Comparison of ENCODE assay signal across 19 cellular contexts in the genomic region with DNA sequence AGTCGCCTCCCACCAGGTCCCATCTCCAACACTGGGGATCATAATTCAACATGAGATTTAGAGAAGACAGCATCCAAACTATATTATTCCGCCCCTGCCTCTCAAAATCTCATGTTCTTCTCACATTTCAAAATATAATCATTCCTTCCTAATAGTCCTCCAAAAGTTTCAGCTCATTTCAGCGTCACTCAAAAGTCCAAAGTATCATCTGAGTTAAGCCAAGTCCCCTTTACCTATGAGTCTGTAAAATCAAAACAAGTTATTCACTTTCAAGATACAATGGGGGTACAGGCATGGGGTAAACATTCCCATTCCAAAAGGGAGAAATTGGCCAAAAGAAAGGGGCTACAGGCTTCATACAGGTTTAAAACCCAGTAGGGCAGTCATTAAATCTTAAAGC. TPM values are rescaled to one million over a fixed set of nuclear protein-coding genes. Genes with fewer than 3 reads are reported as not detected.
DNase-seq lines count a peak whose midpoint lies in the region; ATAC-seq lines count a peak whose summit lies in the region.
"Had no signal": no experiment of that assay in that cellular context is flagged by ENCODE, and none has a peak within 500 bp of the region (broad histone marks: within the 10 kb centered on the region; RNA-seq: fewer than 3 reads in every experiment).

No MANE protein-coding gene starts in this region.

- H3K4me3 Mint-ChIP-seq in activated CD4-positive, alpha-beta memory T cell treated with anti-CD3 and anti-CD28 coated beads for 36 hours: no peak overlapping the region
- H3K4me3 Mint-ChIP-seq in activated CD4-positive, alpha-beta memory T cell treated with anti-CD3 and anti-CD28 coated beads, Interleukin-2, amount 10 ng/mL, durations not matched to agents 7 days and 5 days: no peak overlapping the region
- H3K4me3 Mint-ChIP-seq in CD4-positive, CD25-positive, alpha-beta regulatory T cell: no peak overlapping the region
- H3K4me3 Mint-ChIP-seq in activated naive CD8-positive, alpha-beta T cell: no peak overlapping the region
- peak overlapping the region in 2 of 10 donors; percentile 20 to 23 for H3K4me3 Mint-ChIP-seq in naive thymus-derived CD4-positive, alpha-beta T cell

- peaks cover 18% of the 10 kb centered on the region for H3K36me3 ChIP-seq in CD4-positive, CD25-positive, alpha-beta regulatory T cell (ENCODE audit: control insufficient read depth, insufficient read depth, low read length)
- H3K36me3 ChIP-seq in naive thymus-derived CD4-positive, alpha-beta T cell (ENCODE audit: control insufficient read depth in 2 of 3, insufficient read depth in 3 of 3, low read length in 3 of 3): no peaks in the 10 kb centered on the region

- peaks cover 74% of the 10 kb centered on the region for H3K4me1 ChIP-seq in CD4-positive, CD25-positive, alpha-beta regulatory T cell (ENCODE audit: control insufficient read depth, insufficient read depth, low read length, poor library complexity, severe bottlenecking)
- peaks cover 14 to 30% of the 10 kb centered on the region in 2 donors for H3K4me1 ChIP-seq in naive thymus-derived CD4-positive, alpha-beta T cell (ENCODE audit: control insufficient read depth in 2 of 2, insufficient read depth in 2 of 2, low read length in 2 of 2)

- no peak overlapping the region for H3K27ac ChIP-seq in CD4-positive, CD25-positive, alpha-beta regulatory T cell (ENCODE audit: insufficient read depth, low read length, poor library complexity, severe bottlenecking)
- H3K27ac ChIP-seq in naive thymus-derived CD4-positive, alpha-beta T cell (ENCODE audit: low read depth, low read length): no peak overlapping the region
- H3K27ac ChIP-seq: BLaER1 treated with 17β-estradiol and CSF1 and Interleukin-3, amounts not matched to agents 10 nM and 100 nM; RWPE1 had no signal

- no peaks in the 10 kb centered on the region for H3K27me3 Mint-ChIP-seq in activated CD4-positive, alpha-beta memory T cell treated with anti-CD3 and anti-CD28 coated beads for 36 hours
- no peaks in the 10 kb centered on the region for H3K27me3 Mint-ChIP-seq in activated CD4-positive, alpha-beta memory T cell treated with anti-CD3 and anti-CD28 coated beads, Interleukin-2, amount 10 ng/mL, durations not matched to agents 7 days and 5 days
- no peaks in the 10 kb centered on the region for H3K27me3 Mint-ChIP-seq in CD4-positive, CD25-positive, alpha-beta regulatory T cell
- H3K27me3 Mint-ChIP-seq in activated naive CD8-positive, alpha-beta T cell: no peaks in the 10 kb centered on the region
- H3K27me3 Mint-ChIP-seq in naive thymus-derived CD4-positive, alpha-beta T cell: no peaks in the 10 kb centered on the region

- no peak for ATAC-seq in CD4-positive, CD25-positive, alpha-beta regulatory T cell (ENCODE audit: low read depth in 2 of 2)
- no peak for ATAC-seq in naive thymus-derived CD4-positive, alpha-beta T cell
- ATAC-seq in GM18868 (IDR thresholded peaks at IDR 0.05; ENCODE audit: unreplicated experiment) (no peak), GM19395 (IDR thresholded peaks at IDR 0.05; ENCODE audit: unreplicated experiment) (no peak)
- ATAC-seq: PC-3 had no signal

- peaks cover 35% of the 10 kb centered on the region for H3K36me3 Mint-ChIP-seq in activated CD4-positive, alpha-beta memory T cell treated with anti-CD3 and anti-CD28 coated beads for 36 hours
- peaks cover 72% of the 10 kb centered on the region for H3K36me3 Mint-ChIP-seq in activated CD4-positive, alpha-beta memory T cell treated with anti-CD3 and anti-CD28 coated beads, Interleukin-2, amount 10 ng/mL, durations not matched to agents 7 days and 5 days (ENCODE audit: low read depth)
- peaks cover 31% of the 10 kb centered on the region for H3K36me3 Mint-ChIP-seq in CD4-positive, CD25-positive, alpha-beta regulatory T cell
- H3K36me3 Mint-ChIP-seq in activated naive CD8-positive, alpha-beta T cell: peaks cover 17% of the 10 kb centered on the region
- peaks cover 11 to 45% (median 30%) of the 10 kb centered on the region in 5 donors for H3K36me3 Mint-ChIP-seq in naive thymus-derived CD4-positive, alpha-beta T cell

- H3K27ac Mint-ChIP-seq in activated CD4-positive, alpha-beta memory T cell treated with anti-CD3 and anti-CD28 coated beads for 36 hours: peak overlapping the region; percentile 4
- H3K27ac Mint-ChIP-seq in activated CD4-positive, alpha-beta memory T cell treated with anti-CD3 and anti-CD28 coated beads, Interleukin-2, amount 10 ng/mL, durations not matched to agents 7 days and 5 days: no peak overlapping the region
- H3K27ac Mint-ChIP-seq in CD4-positive, CD25-positive, alpha-beta regulatory T cell: peak overlapping the region; percentile 62 to 97 (median 72)
- peak overlapping the region; percentile 88 for H3K27ac Mint-ChIP-seq in activated naive CD8-positive, alpha-beta T cell
- H3K27ac Mint-ChIP-seq in naive thymus-derived CD4-positive, alpha-beta T cell: peak overlapping the region in 6 of 9 donors; percentile 49 to 81 (median 76)

- no peaks in the 10 kb centered on the region for H3K9me3 ChIP-seq in CD4-positive, CD25-positive, alpha-beta regulatory T cell (ENCODE audit: control insufficient read depth in 2 of 2, low read length in 2 of 2)
- peaks cover 0 to 5% (median 5%) of the 10 kb centered on the region in 3 experiments for H3K9me3 ChIP-seq in naive thymus-derived CD4-positive, alpha-beta T cell (ENCODE audit: control insufficient read depth in 2 of 3, low read length in 3 of 3)
- H3K9me3 ChIP-seq: Caco-2 had no signal

- H3K9me3 Mint-ChIP-seq in activated CD4-positive, alpha-beta memory T cell treated with anti-CD3 and anti-CD28 coated beads for 36 hours: peaks cover 7% of the 10 kb centered on the region
- peaks cover 2% of the 10 kb centered on the region for H3K9me3 Mint-ChIP-seq in activated CD4-positive, alpha-beta memory T cell treated with anti-CD3 and anti-CD28 coated beads, Interleukin-2, amount 10 ng/mL, durations not matched to agents 7 days and 5 days
- H3K9me3 Mint-ChIP-seq in CD4-positive, CD25-positive, alpha-beta regulatory T cell: peaks cover 0 to 10% (median 2%) of the 10 kb centered on the region in 7 donors
- H3K9me3 Mint-ChIP-seq in activated naive CD8-positive, alpha-beta T cell (ENCODE audit: low read depth): peaks cover 9% of the 10 kb centered on the region
- H3K9me3 Mint-ChIP-seq in naive thymus-derived CD4-positive, alpha-beta T cell: peaks cover 0 to 19% (median 6%) of the 10 kb centered on the region in 11 donors

- no peak overlapping the region for H3K4me3 ChIP-seq in CD4-positive, CD25-positive, alpha-beta regulatory T cell (ENCODE audit: low read depth, low read length)
- H3K4me3 ChIP-seq in naive thymus-derived CD4-positive, alpha-beta T cell (ENCODE audit: low read length): no peak overlapping the region
- H3K4me3 ChIP-seq: BLaER1 treated with 17β-estradiol and CSF1 and Interleukin-3, amounts not matched to agents 10 nM and 100 nM had no signal

- intact Hi-C loops in activated CD4-positive, alpha-beta memory T cell treated with anti-CD3 and anti-CD28 coated beads for 36 hours (cut with micrococcal nuclease): no loop called here
- intact Hi-C loops in naive thymus-derived CD4-positive, alpha-beta T cell (cut with micrococcal nuclease): no loop called here

- peaks cover 87% of the 10 kb centered on the region for H3K4me1 Mint-ChIP-seq in activated CD4-positive, alpha-beta memory T cell treated with anti-CD3 and anti-CD28 coated beads for 36 hours (ENCODE audit: low read depth)
- H3K4me1 Mint-ChIP-seq in activated CD4-positive, alpha-beta memory T cell treated with anti-CD3 and anti-CD28 coated beads, Interleukin-2, amount 10 ng/mL, durations not matched to agents 7 days and 5 days: peaks cover 85% of the 10 kb centered on the region
- peaks cover 59 to 96% (median 74%) of the 10 kb centered on the region in 4 donors for H3K4me1 Mint-ChIP-seq in CD4-positive, CD25-positive, alpha-beta regulatory T cell
- H3K4me1 Mint-ChIP-seq in activated naive CD8-positive, alpha-beta T cell (ENCODE audit: low read depth): peaks cover 85% of the 10 kb centered on the region
- peaks cover 38 to 88% (median 60%) of the 10 kb centered on the region in 7 donors for H3K4me1 Mint-ChIP-seq in naive thymus-derived CD4-positive, alpha-beta T cell

- CTCF ChIA-PET in activated CD4-positive, alpha-beta memory T cell treated with anti-CD3 and anti-CD28 coated beads for 36 hours (lab: Charles Lee): interaction anchor here (1.6 to 2.8 kb wide), 2 partner anchors 10 to 71 kb away, joined by 5 to 10 read pairs; no protein-coding TSS in a partner anchor
- CTCF ChIA-PET in activated CD4-positive, alpha-beta memory T cell treated with anti-CD3 and anti-CD28 coated beads, Interleukin-2, amount 10 ng/mL, durations not matched to agents 7 days and 5 days (lab: Charles Lee): interaction anchor here (1.0 to 1.2 kb wide), 2 partner anchors 10 to 71 kb away, joined by 4 to 7 read pairs; no protein-coding TSS in a partner anchor
- CTCF ChIA-PET in naive thymus-derived CD4-positive, alpha-beta T cell (lab: Charles Lee): interaction anchor here (1.1 kb wide), 1 partner anchor 36 kb away, joined by 4 read pairs; no protein-coding TSS in a partner anchor

- POLR2A ChIA-PET in activated CD4-positive, alpha-beta memory T cell treated with anti-CD3 and anti-CD28 coated beads for 36 hours (lab: Charles Lee): no interaction called here
- POLR2A ChIA-PET in activated CD4-positive, alpha-beta memory T cell treated with anti-CD3 and anti-CD28 coated beads, Interleukin-2, amount 10 ng/mL, durations not matched to agents 7 days and 5 days (lab: Charles Lee): interaction anchor here (1.2 to 1.8 kb wide), 2 partner anchors 16 to 44 kb away, joined by 3 to 4 read pairs; partner anchors contain the start of gene TAB2
- POLR2A ChIA-PET in naive thymus-derived CD4-positive, alpha-beta T cell (lab: Charles Lee): no interaction called here

- H3K27me3 ChIP-seq in CD4-positive, CD25-positive, alpha-beta regulatory T cell (ENCODE audit: control insufficient read depth, insufficient read depth, low read length): no peaks in the 10 kb centered on the region
- H3K27me3 ChIP-seq in naive thymus-derived CD4-positive, alpha-beta T cell (ENCODE audit: control insufficient read depth in 2 of 2, insufficient read depth in 2 of 2, low read length in 2 of 2): no peaks in the 10 kb centered on the region
- H3K27me3 ChIP-seq: BLaER1 treated with 17β-estradiol and CSF1 and Interleukin-3, amounts not matched to agents 10 nM and 100 nM had no signal

- no peak for DNase-seq in activated CD4-positive, alpha-beta memory T cell treated with anti-CD3 and anti-CD28 coated beads for 36 hours
- DNase-seq in activated CD4-positive, alpha-beta memory T cell treated with anti-CD3 and anti-CD28 coated beads, Interleukin-2, amount 10 ng/mL, durations not matched to agents 7 days and 5 days: no peak
- no peak for DNase-seq in CD4-positive, CD25-positive, alpha-beta regulatory T cell
- DNase-seq in naive thymus-derived CD4-positive, alpha-beta T cell: no peak
- no peak for DNase-seq in NOMO-1 treated with DMSO at 0.1 percent for 48 hours (lab: John Stamatoyannopoulos, UW; ENCODE audit: unreplicated experiment)
- DNase-seq: Caco-2, DMS153, KG1, NCI-H1417 treated with DMSO at 0.1 percent for 48 hours, NCI-H2029, NCI-H2171 treated with DMSO at 0.1 percent for 48 hours, NCI-H510A, NCI-H774, PC-3 had no signal

RNA-seq across cellular contexts. Expression of gene SUMO4, which starts 39.5 kb away (rescaled TPM):
- 1 to 10 TPM; 4.8 to 5.8 TPM for total RNA-seq in activated CD4-positive, alpha-beta memory T cell treated with anti-CD3 and anti-CD28 coated beads for 36 hours
- 1 to 10 TPM; 8.1 to 8.5 TPM for total RNA-seq in activated CD4-positive, alpha-beta memory T cell treated with anti-CD3 and anti-CD28 coated beads, Interleukin-2, amount 10 ng/mL, durations not matched to agents 7 days and 5 days
- 9.0 TPM for total RNA-seq in CD4-positive, CD25-positive, alpha-beta regulatory T cell
- polyA plus RNA-seq in CD4-positive, CD25-positive, alpha-beta regulatory T cell: 1 to 10 TPM in 2 of 4 donors, under 1 TPM in 2; 0.38 to 1.6 (median 0.93) TPM
- 10 to 100 TPM in 2 of 5 experiments, 1 to 10 TPM in 3; 5.0 to 19.9 (median 7.4) TPM for total RNA-seq in naive thymus-derived CD4-positive, alpha-beta T cell
- 1 to 10 TPM in 1 of 2 donors, under 1 TPM in 1; 0.36 to 2.0 TPM for polyA plus RNA-seq in naive thymus-derived CD4-positive, alpha-beta T cell

RNA-seq across cellular contexts. Expression of gene TAB2, which starts 43.0 kb away (rescaled TPM):
- 10 to 100 TPM; 92.0 to 92.9 TPM for total RNA-seq in activated CD4-positive, alpha-beta memory T cell treated with anti-CD3 and anti-CD28 coated beads for 36 hours
- total RNA-seq in activated CD4-positive, alpha-beta memory T cell treated with anti-CD3 and anti-CD28 coated beads, Interleukin-2, amount 10 ng/mL, durations not matched to agents 7 days and 5 days: 100 to 1,000 TPM; 169 to 170 TPM
- total RNA-seq in CD4-positive, CD25-positive, alpha-beta regulatory T cell: 180 TPM
- 10 to 100 TPM; 21.6 to 26.8 (median 22.0) TPM for polyA plus RNA-seq in CD4-positive, CD25-positive, alpha-beta regulatory T cell
- 100 to 1,000 TPM in 4 of 5 experiments, 10 to 100 TPM in 1; 98.3 to 234 (median 119) TPM for total RNA-seq in naive thymus-derived CD4-positive, alpha-beta T cell
- 10 to 100 TPM; 15.7 to 17.5 TPM for polyA plus RNA-seq in naive thymus-derived CD4-positive, alpha-beta T cell
